In the genomic region with DNA sequence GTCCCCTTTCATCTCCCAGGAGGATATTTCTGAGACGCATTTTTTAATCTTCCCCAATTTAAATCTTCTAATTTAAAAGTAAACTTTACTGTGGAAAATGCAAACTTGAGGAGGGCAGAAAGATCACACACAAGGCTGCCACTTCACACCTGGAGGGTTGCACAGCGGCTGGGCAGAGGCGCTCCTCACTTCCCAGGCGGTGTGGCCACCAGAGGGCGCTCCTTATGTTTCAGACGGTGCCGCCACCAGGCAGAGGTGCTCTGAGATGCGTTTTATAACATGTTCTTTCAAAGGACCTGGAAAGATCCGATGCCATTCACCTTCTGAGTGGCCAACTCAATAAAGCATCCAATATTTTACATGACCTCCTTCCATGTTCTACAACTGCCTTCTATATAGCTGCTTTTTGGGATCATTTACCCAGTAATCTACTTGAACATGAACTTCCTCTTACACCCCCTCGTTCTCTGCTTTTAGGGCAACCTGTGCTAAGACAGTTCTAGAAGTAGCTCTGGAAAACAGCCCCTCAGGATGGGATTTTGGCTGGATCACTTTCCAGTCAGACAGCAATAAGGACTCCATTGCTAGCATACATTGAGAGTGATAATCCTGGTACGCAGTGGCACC, we compare ENCODE assay signal across 9 cellular contexts. TPM values are rescaled to one million over a fixed set of nuclear protein-coding genes. Genes with fewer than 3 reads are reported as not detected.
DNase-seq lines count a peak whose midpoint lies in the region; ATAC-seq and TF ChIP-seq lines count a peak whose summit lies in the region.
"Had no signal": no experiment of that assay in that cellular context is flagged by ENCODE, and none has a peak within 500 bp of the region (broad histone marks: within the 10 kb centered on the region; RNA-seq: fewer than 3 reads in every experiment).

No MANE protein-coding gene starts in this region.

- H3K4me3 Mint-ChIP-seq in stimulated activated effector memory CD8-positive, alpha-beta T cell treated with anti-CD3 and anti-CD28 coated beads, Interleukin-12 subunit alpha, Interleukin-12 subunit beta, amount 100 ng/mL, for 72 hours, result no peak overlapping the region

- peak; percentile 27 for TF ChIP-seq CTCF in fibroblast of the aortic adventitia (IDR thresholded peaks at IDR 0.05; ENCODE audit: insufficient read depth, low read length)
- peak in 2 of 6 experiments; percentile 19 to 38 for TF ChIP-seq CTCF in adrenal gland (IDR thresholded peaks at IDR 0.05)
- no peak for TF ChIP-seq CTCF in stomach (IDR thresholded peaks at IDR 0.05)

- H3K4me1 Mint-ChIP-seq in stimulated activated effector memory CD8-positive, alpha-beta T cell treated with anti-CD3 and anti-CD28 coated beads, Interleukin-12 subunit alpha, Interleukin-12 subunit beta, amount 100 ng/mL, for 72 hours, result no peaks in the 10 kb centered on the region

- H3K27me3 ChIP-seq in adrenal gland (peaks cover 7% of the 10 kb centered on the region), stomach (peaks cover 0 to 21% (median 0%) of the 10 kb centered on the region in 3 donors)

- H3K27ac Mint-ChIP-seq in stimulated activated effector memory CD8-positive, alpha-beta T cell treated with anti-CD3 and anti-CD28 coated beads, Interleukin-12 subunit alpha, Interleukin-12 subunit beta, amount 100 ng/mL, for 72 hours, result no peak overlapping the region

- peaks cover 5% of the 10 kb centered on the region for H3K9me3 Mint-ChIP-seq in stimulated activated effector memory CD8-positive, alpha-beta T cell treated with anti-CD3 and anti-CD28 coated beads, Interleukin-12 subunit alpha, Interleukin-12 subunit beta, amount 100 ng/mL, for 72 hours

- intact Hi-C loops in adrenal gland (cut with DNase I), result no loop called here
- intact Hi-C loops in stomach (cut with DNase I; ENCODE audit: low total_unique reads), result no loop called here

- no peak for TF ChIP-seq EP300 in stomach (IDR thresholded peaks at IDR 0.05)

- H3K9me3 ChIP-seq in adrenal gland (replicated peaks in 1 of 3) (no peaks in the 10 kb centered on the region), stomach (peaks cover 0 to 46% (median 32%) of the 10 kb centered on the region in 4 donors)

- no peaks in the 10 kb centered on the region for H3K36me3 Mint-ChIP-seq in stimulated activated effector memory CD8-positive, alpha-beta T cell treated with anti-CD3 and anti-CD28 coated beads, Interleukin-12 subunit alpha, Interleukin-12 subunit beta, amount 100 ng/mL, for 72 hours

- no peaks in the 10 kb centered on the region for H3K36me3 ChIP-seq in adrenal gland (replicated peaks in 1 of 2)
- no peaks in the 10 kb centered on the region for H3K36me3 ChIP-seq in stomach

- no peak for ATAC-seq in stimulated activated effector memory CD8-positive, alpha-beta T cell treated with anti-CD3 and anti-CD28 coated beads, Interleukin-12 subunit alpha, Interleukin-12 subunit beta, amount 100 ng/mL, for 72 hours

- peak; percentile 87 for DNase-seq in activated CD8-positive, alpha-beta memory T cell treated with anti-CD3 and anti-CD28 coated beads, Interleukin-2, amount 50 U/mL, for 48 hours
- DNase-seq in activated CD8-positive, alpha-beta memory T cell treated with anti-CD3 and anti-CD28 coated beads for 24 hours, result no peak
- DNase-seq in SHP77 (lab: John Stamatoyannopoulos, UW) (peak; percentile 25 to 38), fibroblast of the aortic adventitia (ENCODE audit: low read depth) (peak; percentile 4), adrenal gland (no peak), stomach (no peak), mesenteric fat pad (ENCODE audit: low spot score) (no peak)
- peak; percentile 29 to 59 for DNase-seq in stimulated activated effector memory CD8-positive, alpha-beta T cell treated with anti-CD3 and anti-CD28 coated beads, Interleukin-12 subunit alpha, Interleukin-12 subunit beta, amount 100 ng/mL, for 72 hours (ENCODE audit: low spot score in 2 of 2)

- 42 to 55% (median 50%) methylated on average over 11 of the region's 11 CpGs for WGBS in adrenal gland, 4 donors
- 46 to 57% (median 52%) methylated on average over 11 of the region's 11 CpGs for WGBS in stomach, 5 donors

- TF ChIP-seq POLR2A in adrenal gland (IDR thresholded peaks at IDR 0.05), result no peak
- no peak for TF ChIP-seq POLR2A in stomach (IDR thresholded peaks at IDR 0.05)

- H3K27ac ChIP-seq in adrenal gland, result no peak overlapping the region
- no peak overlapping the region for H3K27ac ChIP-seq in stomach

- H3K4me1 ChIP-seq in adrenal gland (replicated peaks in 1 of 2) (no peaks in the 10 kb centered on the region), stomach (no peaks in the 10 kb centered on the region)
- H3K4me1 ChIP-seq: Caco-2 had no signal

- H3K4me3 ChIP-seq in fibroblast of the aortic adventitia (ENCODE audit: low read depth, low read length), result no peak overlapping the region
- H3K4me3 ChIP-seq in adrenal gland, result no peak overlapping the region
- H3K4me3 ChIP-seq in stomach, result no peak overlapping the region

RNA-seq across cellular contexts. Expression of gene MTUS2, which starts 14.8 kb away (rescaled TPM):
- total RNA-seq in fibroblast of the aortic adventitia (ENCODE audit: low replicate concordance), result 0.36 TPM in 1 of 2 replicates, not detected in the other
- total RNA-seq in adrenal gland, result under 1 TPM in 3 of 8 donors, not detected in 5; 0.07 to 0.14 (median 0.14) TPM
- under 1 TPM; 0.07 to 0.24 (median 0.18) TPM for polyA plus RNA-seq in adrenal gland
- total RNA-seq in stomach, result 10 to 100 TPM in 3 of 5 donors, 1 to 10 TPM in 1, not detected in 1; 3.5 to 28.1 (median 17.8) TPM
- polyA plus RNA-seq in stomach, result under 1 TPM; 0.12 to 0.31 (median 0.13) TPM
- total RNA-seq in mesenteric fat pad, result not detected

Comparison
In these comparisons a context has a peak if more than half of its experiments do, and no peak if none do; other contexts are left out.
1. DNase-seq: peak in activated CD8-positive, alpha-beta memory T cell treated with anti-CD3 and anti-CD28 coated beads, Interleukin-2, amount 50 U/mL, for 48 hours (single experiment), SHP77 (2 of 2), fibroblast of the aortic adventitia (single experiment) and stimulated activated effector memory CD8-positive, alpha-beta T cell treated with anti-CD3 and anti-CD28 coated beads, Interleukin-12 subunit alpha, Interleukin-12 subunit beta, amount 100 ng/mL, for 72 hours (2 of 2); none in activated CD8-positive, alpha-beta memory T cell treated with anti-CD3 and anti-CD28 coated beads for 24 hours (single experiment), adrenal gland (0 of 7), stomach (single experiment) and mesenteric fat pad (single experiment).